27 cellular contexts compared by ENCODE assay signal in the genomic region with DNA sequence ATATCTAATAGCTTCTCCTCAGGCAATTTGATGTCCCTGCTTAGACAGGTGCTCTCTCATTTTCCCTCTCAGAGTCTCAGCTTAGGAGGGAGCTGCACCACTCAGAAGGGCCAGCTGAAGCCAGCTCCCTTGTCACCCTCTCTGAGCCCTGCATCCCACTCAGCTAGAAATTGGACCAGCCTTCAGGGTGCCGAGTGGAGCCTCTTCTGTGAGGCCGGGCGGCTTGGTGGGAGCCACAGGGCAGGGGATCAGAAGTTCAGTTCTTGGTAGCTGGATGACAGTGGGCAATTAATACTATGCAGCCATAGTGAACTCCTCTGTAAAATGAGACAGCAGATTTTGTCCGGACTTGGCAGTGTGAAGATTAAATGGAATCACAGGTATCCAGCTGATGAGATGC.
"Had no signal": no experiment of that assay in that cellular context is flagged by ENCODE, and none has a peak within 500 bp of the region (broad histone marks: within the 10 kb centered on the region; RNA-seq: fewer than 3 reads in every experiment).

No MANE protein-coding gene starts in this region.

- H3K9me3 Mint-ChIP-seq: endodermal cell; nephron progenitor cell; stimulated activated memory B cell treated with anti-CD40 and anti-IgM and Interleukin-4, amounts not matched to agents 10 μg/mL and 1 μg/mL and 100 μg/mL, for 72 hours had no signal

- H3K4me3 Mint-ChIP-seq: endodermal cell; naive thymus-derived CD8-positive, alpha-beta T cell; nephron progenitor cell; stimulated activated memory B cell treated with anti-CD40 and anti-IgM and Interleukin-4, amounts not matched to agents 10 μg/mL and 1 μg/mL and 100 μg/mL, for 72 hours had no signal

- H3K27me3 ChIP-seq: dorsolateral prefrontal cortex, tibial nerve, upper lobe of right lung, uterus had no signal

- H3K9me3 ChIP-seq: heart right ventricle, lower lobe of right lung, psoas muscle, spleen, thoracic aorta, tibial nerve, upper lobe of right lung, uterus had no signal

- H3K27ac Mint-ChIP-seq: endodermal cell; nephron progenitor cell; stimulated activated memory B cell treated with anti-CD40 and anti-IgM and Interleukin-4, amounts not matched to agents 10 μg/mL and 1 μg/mL and 100 μg/mL, for 72 hours had no signal

- H3K4me3 ChIP-seq: dorsolateral prefrontal cortex, heart right ventricle, lower lobe of right lung, psoas muscle, skin epidermis, spleen, thoracic aorta, tibial nerve, upper lobe of right lung, uterus had no signal

- DNase-seq: dorsolateral prefrontal cortex; effector CD8-positive, alpha-beta T cell; endodermal cell; foreskin keratinocyte; glutamatergic neuron; heart right ventricle; hippocampal formation; left cardiac atrium; left ventricle myocardium superior; lower lobe of right lung; naive thymus-derived CD8-positive, alpha-beta T cell; nephron progenitor cell; nucleus accumbens; psoas muscle; spleen; stimulated activated CD4-positive, alpha-beta T cell treated with anti-CD3 and anti-CD28 coated beads, Interleukin-4, amount 100 ng/mL, for 4 hours; stimulated activated naive CD8-positive, alpha-beta T cell treated with anti-CD3 and anti-CD28 coated beads, Interleukin-15, Interleukin-2, amounts not matched to agents 100 U/mL and 50 U/mL, for 24 hours; substantia nigra; upper lobe of right lung; uterus had no signal

- H3K4me1 ChIP-seq: foreskin keratinocyte, lower lobe of right lung, psoas muscle, tibial nerve, upper lobe of right lung, uterus had no signal

- H3K36me3 ChIP-seq: heart right ventricle, lower lobe of right lung, spleen, thoracic aorta, tibial nerve, upper lobe of right lung, uterus had no signal

- ATAC-seq: esophagus mucosa; foreskin keratinocyte; heart right ventricle; left cardiac atrium; left ventricle myocardium superior; lower lobe of right lung; naive thymus-derived CD8-positive, alpha-beta T cell; psoas muscle; right cardiac atrium; stimulated activated memory B cell treated with anti-CD40 and anti-IgM and Interleukin-4, amounts not matched to agents 10 μg/mL and 1 μg/mL and 100 μg/mL, for 72 hours; stimulated activated naive CD8-positive, alpha-beta T cell treated with anti-CD3 and anti-CD28 coated beads, Interleukin-15, Interleukin-2, amounts not matched to agents 100 U/mL and 50 U/mL, for 24 hours; upper lobe of right lung had no signal

- H3K4me1 Mint-ChIP-seq: stimulated activated memory B cell treated with anti-CD40 and anti-IgM and Interleukin-4, amounts not matched to agents 10 μg/mL and 1 μg/mL and 100 μg/mL, for 72 hours had no signal

- H3K27ac ChIP-seq: dorsolateral prefrontal cortex, epithelial cell of prostate, foreskin keratinocyte, heart right ventricle, lower lobe of right lung, psoas muscle, skin epidermis, spleen, thoracic aorta, tibial nerve, upper lobe of right lung, uterus had no signal

- H3K36me3 Mint-ChIP-seq: stimulated activated memory B cell treated with anti-CD40 and anti-IgM and Interleukin-4, amounts not matched to agents 10 μg/mL and 1 μg/mL and 100 μg/mL, for 72 hours had no signal
